In genomic region chr13:33541962-33542308, GRCh38 we compare ENCODE assay signal across 8 cellular contexts.
A peak's percentile ranks its signal among the peaks of the same experiment; 100 is the strongest.
DNase-seq lines count a peak whose midpoint lies in the region; ATAC-seq, FAIRE-seq and TF ChIP-seq lines count a peak whose summit lies in the region.

No MANE protein-coding gene starts in this region.

- TSS peak; percentile 96 for BruUV-seq in Panc1 (replicated peaks; lab: Mats Ljungman, UMichigan)

- in situ Hi-C loops in Panc1 (cut with HindIII; ENCODE audit: low pct_unique_long_range_greater_than_20kb, low sequenced_read_pairs), result no loop called here

- peak overlapping the region; percentile 86 for H3K4me3 ChIP-seq in DOHH2 (ENCODE audit: low read length)
- H3K4me3 ChIP-seq in Panc1 (ENCODE audit: low read depth in 2 of 2, low read length in 2 of 2), result peak overlapping the region; percentile 67 to 78
- H3K4me3 ChIP-seq in epithelial cell of esophagus (ENCODE audit: low read length), result peak overlapping the region; percentile 71
- H3K4me3 ChIP-seq in pancreas, result peak overlapping the region in 3 of 4 donors; percentile 23 to 37 (median 29)

- intact Hi-C loops in Panc1 (cut with micrococcal nuclease; ENCODE audit: unreplicated experiment), result loop anchor here (5.0 kb wide), 1 partner anchor 315 kb away; no protein-coding TSS in a partner anchor
- intact Hi-C loops in pancreas (cut with DNase I), result no loop called here

- peaks cover 8% of the 10 kb centered on the region; the same call in 1 of the 2 replicates for H3K9me3 ChIP-seq in DOHH2 (ENCODE audit: control insufficient read depth, insufficient read depth, low read length)
- no peaks in the 10 kb centered on the region for H3K9me3 ChIP-seq in Panc1 (ENCODE audit: control insufficient read depth, insufficient read depth, low read depth, low read length)
- H3K9me3 ChIP-seq in pancreas, result no peaks in the 10 kb centered on the region

- FAIRE-seq in pancreas (lab: Jason Lieb, UNC), result no peak

- H3F3A ChIP-seq in DOHH2 (ENCODE audit: control insufficient read depth, insufficient read depth), result peaks cover 24% of the 10 kb centered on the region

- POLR2A ChIA-PET in Panc1 (lab: Charles Lee), result no interaction called here

- peak overlapping the region; percentile 99 for H3K27ac ChIP-seq in DOHH2 (ENCODE audit: low read depth, low read length)
- H3K27ac ChIP-seq in Panc1 (ENCODE audit: low read length), result peak overlapping the region; percentile 98
- H3K27ac ChIP-seq in pancreas, result peak overlapping the region; percentile 88 to 98 (median 96)

- WGBS in pancreas, 2 donors, result 2 to 3% methylated on average over 8 of the region's 8 CpGs

- ATAC-seq in Panc1 (peak; percentile 32; the same call in 1 of the 2 replicates), pancreas (no peak), HG02610 (IDR thresholded peaks at IDR 0.05; ENCODE audit: unreplicated experiment) (no peak), GM21717 (IDR thresholded peaks at IDR 0.05; ENCODE audit: unreplicated experiment) (no peak)

- H3K27me3 ChIP-seq in DOHH2 (ENCODE audit: control insufficient read depth, low read length) (no peaks in the 10 kb centered on the region), Panc1 (ENCODE audit: control insufficient read depth, insufficient read depth, low read length) (no peaks in the 10 kb centered on the region), pancreas (no peaks in the 10 kb centered on the region)

- peak overlapping the region; percentile 53 for H3K4me2 ChIP-seq in DOHH2 (ENCODE audit: low read length)

- no peaks in the 10 kb centered on the region for H3K9me2 ChIP-seq in DOHH2 (replicated peaks; ENCODE audit: control insufficient read depth, low read length)

- peaks cover 5% of the 10 kb centered on the region; the same call in 1 of the 2 replicates for H3K79me2 ChIP-seq in DOHH2 (ENCODE audit: control insufficient read depth, low read length)

- peaks cover 15% of the 10 kb centered on the region for H3K36me3 ChIP-seq in DOHH2 (ENCODE audit: control insufficient read depth, low read length)
- H3K36me3 ChIP-seq in Panc1 (ENCODE audit: control insufficient read depth, insufficient read depth, low read length), result no peaks in the 10 kb centered on the region
- H3K36me3 ChIP-seq in pancreas, result no peaks in the 10 kb centered on the region

- TF ChIP-seq CTCF in DOHH2 (IDR thresholded peaks at IDR 0.05; ENCODE audit: low read depth, low read length, poor library complexity, severe bottlenecking) (no peak), Panc1 (IDR thresholded peaks at IDR 0.05) (no peak), epithelial cell of esophagus (IDR thresholded peaks at IDR 0.05; ENCODE audit: insufficient read depth, low read depth, low read length, missing control alignments) (no peak), pancreas (IDR thresholded peaks at IDR 0.05) (no peak)

- peaks cover 28% of the 10 kb centered on the region for H3K4me1 ChIP-seq in DOHH2 (ENCODE audit: control insufficient read depth, low read length)
- peaks cover 11% of the 10 kb centered on the region for H3K4me1 ChIP-seq in Panc1 (ENCODE audit: control insufficient read depth, insufficient read depth, low read length)
- H3K4me1 ChIP-seq in pancreas, result peaks cover 10 to 31% (median 27%) of the 10 kb centered on the region in 3 donors

- H4K20me1 ChIP-seq in DOHH2 (ENCODE audit: control insufficient read depth, insufficient read depth, low read depth, low read length), result no peaks in the 10 kb centered on the region

- DNase-seq in Panc1 (ENCODE audit: low read depth, low spot score) (no peak), epithelial cell of esophagus (ENCODE audit: low read depth) (no peak), pancreas (no peak), NOMO-1 (lab: John Stamatoyannopoulos, UW; ENCODE audit: unreplicated experiment in 2 of 2) (no peak), DMS 273 (lab: John Stamatoyannopoulos, UW; ENCODE audit: unreplicated experiment) (no peak)

- CTCF ChIA-PET in Panc1 (lab: Charles Lee), result no interaction called here

Comparison
In these comparisons a context has a peak if more than half of its experiments do, and no peak if none do; other contexts are left out.
1. H3K4me3 ChIP-seq: peak in every context shown above with its lines; median percentile 86 in DOHH2; 72 in Panc1; 71 in epithelial cell of esophagus; 29 in pancreas.